In genomic region chr5:115831163-115831768, GRCh38 we compare ENCODE assay signal across 8 cellular contexts. TPM values are rescaled to one million over a fixed set of nuclear protein-coding genes. Genes with fewer than 3 reads are reported as not detected.
A peak's percentile ranks its signal among the peaks of the same experiment; 100 is the strongest.
DNase-seq lines count a peak whose midpoint lies in the region; ATAC-seq and TF ChIP-seq lines count a peak whose summit lies in the region.

No MANE protein-coding gene starts in this region.

- H3K27ac ChIP-seq in AG04450 (ENCODE audit: low read depth, low read length) (no peak overlapping the region), left lung (no peak overlapping the region)

- intact Hi-C loops in left lung (cut with DNase I), result no loop called here

- ATAC-seq in left lung, result peak; percentile 78

- in situ Hi-C loops in T47D (cut with HindIII; ENCODE audit: low pct_unique_long_range_greater_than_20kb, low sequenced_read_pairs), result no loop called here

- no peaks in the 10 kb centered on the region for H3K27me3 ChIP-seq in AG04450 (ENCODE audit: control insufficient read depth, insufficient read depth, low read length)
- H3K27me3 ChIP-seq in H7 (ENCODE audit: control insufficient read depth, insufficient read depth, low read length), result no peaks in the 10 kb centered on the region
- H3K27me3 ChIP-seq in left lung, result no peaks in the 10 kb centered on the region

- H3K9me3 ChIP-seq in AG04450 (ENCODE audit: control insufficient read depth, insufficient read depth, low read length) (no peaks in the 10 kb centered on the region), left lung (no peaks in the 10 kb centered on the region)

- H3K4me3 ChIP-seq in AG04450 (ENCODE audit: low read depth, low read length), result no peak overlapping the region
- H3K4me3 ChIP-seq in H7 (ENCODE audit: insufficient read depth, low read depth, low read length), result no peak overlapping the region
- H3K4me3 ChIP-seq in left lung, result no peak overlapping the region

- H3K36me3 ChIP-seq in H7 (replicated peaks; ENCODE audit: control insufficient read depth, insufficient read depth, low read length), result no peaks in the 10 kb centered on the region; the same call in none of the 2 replicates
- H3K36me3 ChIP-seq in left lung, result peaks cover 0 to 76% of the 10 kb centered on the region in 2 donors

- TF ChIP-seq CTCF in AG04450 (IDR thresholded peaks at IDR 0.05; ENCODE audit: low read depth, low read length) (peak; percentile 83), left lung (IDR thresholded peaks at IDR 0.05) (peak; percentile 58 to 65)

- DNase-seq in AG04450 (ENCODE audit: low read depth, low spot score) (no peak), ELF-1 (ENCODE audit: low read depth, low spot score) (peak; percentile 11), H7 (peak; percentile 35), NCI-H146 (lab: John Stamatoyannopoulos, UW) (peak; percentile 39), T47D (ENCODE audit: low read depth in 1 of 2, low spot score in 1 of 2) (peak; percentile 44 to 65), left lung (no peak), NCI-H1436 treated with DMSO at 0.1 percent for 48 hours (lab: John Stamatoyannopoulos, UW) (no peak), NCI-H1092 treated with DMSO at 0.1 percent for 48 hours (lab: John Stamatoyannopoulos, UW) (no peak)

- CTCF ChIA-PET in AG04450 (lab: Charles Lee), result interaction anchor here (0.6 to 3.3 kb wide), 15 partner anchors 10 to 281 kb away, joined by 3 to 39 read pairs (median 3); partner anchors contain the start of genes AP3S1 and ATG12

- H3K4me1 ChIP-seq in left lung, result no peaks in the 10 kb centered on the region

- POLR2A ChIA-PET in AG04450 (lab: Yijun Ruan, JAX), result no interaction called here

RNA-seq across cellular contexts. Expression of gene ATG12, which starts 10.1 kb away (rescaled TPM):
- 112 and 154 TPM in 2 replicates for polyA plus RNA-seq in AG04450 (2011; rRNA removed)
- polyA minus RNA-seq in AG04450 (2011; rRNA and poly(A)+ RNA removed), result 23.0 and 52.6 TPM in 2 replicates
- 53.9 and 69.2 TPM in 2 replicates for total RNA-seq in H7 (2014; rRNA removed; shearing (Covaris generic))
- 10 to 100 TPM; 31.5 to 39.8 TPM for total RNA-seq in left lung

RNA-seq across cellular contexts. Expression of gene AP3S1, which starts 10.5 kb away (rescaled TPM):
- 109 and 171 TPM in 2 replicates for polyA plus RNA-seq in AG04450 (2011; rRNA removed)
- polyA minus RNA-seq in AG04450 (2011; rRNA and poly(A)+ RNA removed), result 13.6 and 33.1 TPM in 2 replicates
- total RNA-seq in H7 (2014; rRNA removed; shearing (Covaris generic)), result 40.6 and 59.3 TPM in 2 replicates
- total RNA-seq in left lung, result 10 to 100 TPM; 77.1 to 89.2 TPM

RNA-seq across cellular contexts. Expression of gene CDO1, which starts 14.8 kb away (rescaled TPM):
- polyA plus RNA-seq in AG04450 (2011; rRNA removed), result 2.0 and 2.2 TPM in 2 replicates
- polyA minus RNA-seq in AG04450 (2011; rRNA and poly(A)+ RNA removed), result 0.87 and 1.3 TPM in 2 replicates
- total RNA-seq in H7 (2014; rRNA removed; shearing (Covaris generic)), result 9.2 and 9.9 TPM in 2 replicates
- 1 to 10 TPM; 4.9 to 5.8 TPM for total RNA-seq in left lung

Comparison
In these comparisons a context has a peak if more than half of its experiments do, and no peak if none do; other contexts are left out.
1. DNase-seq: peak in ELF-1 (single experiment), H7 (single experiment), NCI-H146 (single experiment) and T47D (2 of 2); none in AG04450 (single experiment), left lung (0 of 2), NCI-H1436 treated with DMSO at 0.1 percent for 48 hours (single experiment) and NCI-H1092 treated with DMSO at 0.1 percent for 48 hours (single experiment).